ENCODE assay signal across 19 cellular contexts in the genomic region with DNA sequence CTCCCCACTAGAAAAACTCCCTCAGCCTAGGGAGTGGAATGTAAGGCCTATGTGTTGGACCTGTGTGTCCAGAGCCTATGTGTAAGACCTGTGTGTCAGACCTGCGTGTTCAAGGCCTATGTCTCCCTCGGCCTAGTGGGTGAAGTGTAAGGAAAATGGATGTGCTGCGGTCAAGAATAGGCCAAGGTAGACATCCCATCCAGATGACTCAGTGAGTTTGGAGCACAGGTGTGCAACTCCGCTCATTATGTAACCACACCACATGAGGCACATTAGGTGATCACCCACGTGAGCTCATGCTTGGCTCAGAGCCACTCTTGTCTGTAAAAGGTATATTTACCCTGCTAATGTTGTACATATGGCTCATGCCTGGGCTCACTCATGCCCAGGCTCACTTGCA.
A peak's percentile ranks its signal among the peaks of the same experiment; 100 is the strongest.
DNase-seq lines count a peak whose midpoint lies in the region; FAIRE-seq and TF ChIP-seq lines count a peak whose summit lies in the region.
"Had no signal": no experiment of that assay in that cellular context is flagged by ENCODE, and none has a peak within 500 bp of the region (broad histone marks: within the 10 kb centered on the region; RNA-seq: fewer than 3 reads in every experiment).

No MANE protein-coding gene starts in this region.

- no peak overlapping the region for H2AFZ ChIP-seq in keratinocyte (ENCODE audit: control insufficient read depth, low read length)
- H2AFZ ChIP-seq: GM23248 had no signal

- no peaks in the 10 kb centered on the region for H3K9me3 ChIP-seq in keratinocyte (ENCODE audit: control insufficient read depth, low read depth, low read length)

- peak; percentile 8 for DNase-seq in NCI-H2029 (lab: John Stamatoyannopoulos, UW)
- no peak for DNase-seq in NCI-H2029 treated with DMSO at 0.1 percent for 48 hours (lab: John Stamatoyannopoulos, UW)
- peak; percentile 91 for DNase-seq in bronchial epithelial cell (ENCODE audit: low read depth)
- DNase-seq in keratinocyte (ENCODE audit: low read depth, low spot score) = peak; percentile 32
- no peak for DNase-seq in ecto neural progenitor cell (ENCODE audit: low spot score)
- DNase-seq in HPDE6-E6E7 (ENCODE audit: extremely low spot score) = no peak
- DNase-seq in hippocampal formation (lab: John Stamatoyannopoulos, UW) = no peak
- DNase-seq: 8988T; ACHN; CD4-positive, CD25-positive, alpha-beta regulatory T cell; DMS79 treated with DMSO at 0.1 percent for 48 hours; EL; GM23248 had no signal

- peaks cover 2% of the 10 kb centered on the region for H3K4me1 ChIP-seq in keratinocyte (ENCODE audit: control insufficient read depth, extremely low read depth, insufficient read depth, low read length)
- H3K4me1 ChIP-seq: BLaER1 treated with 17β-estradiol and CSF1 and Interleukin-3, amounts not matched to agents 10 nM and 100 nM had no signal

- H3K27ac ChIP-seq in keratinocyte (ENCODE audit: control insufficient read depth, insufficient read depth, low read length) = no peak overlapping the region
- H3K27ac ChIP-seq: BLaER1 treated with 17β-estradiol and CSF1 and Interleukin-3, amounts not matched to agents 10 nM and 100 nM; GM23248; HL-60 had no signal

- H3K9ac ChIP-seq in keratinocyte (ENCODE audit: control insufficient read depth, extremely low read depth, insufficient read depth, low read length) = no peak overlapping the region
- H3K9ac ChIP-seq: BLaER1 treated with 17β-estradiol and CSF1 and Interleukin-3, amounts not matched to agents 10 nM and 100 nM; GM23248 had no signal

- no peaks in the 10 kb centered on the region for H3K36me3 ChIP-seq in bronchial epithelial cell (ENCODE audit: control insufficient read depth, insufficient read depth, low read length)
- no peaks in the 10 kb centered on the region for H3K36me3 ChIP-seq in keratinocyte (ENCODE audit: control insufficient read depth in 2 of 2, extremely low read depth in 1 of 2, insufficient read depth in 2 of 2, low read length in 2 of 2)
- H3K36me3 ChIP-seq: BLaER1 treated with 17β-estradiol and CSF1 and Interleukin-3, amounts not matched to agents 10 nM and 100 nM had no signal

- no peaks in the 10 kb centered on the region for H3K27me3 ChIP-seq in bronchial epithelial cell (ENCODE audit: control insufficient read depth, insufficient read depth, low read length)
- no peaks in the 10 kb centered on the region for H3K27me3 ChIP-seq in keratinocyte (ENCODE audit: control insufficient read depth, extremely low read depth, insufficient read depth, low read length)
- H3K27me3 ChIP-seq: BLaER1 treated with 17β-estradiol and CSF1 and Interleukin-3, amounts not matched to agents 10 nM and 100 nM had no signal

- H3K79me2 ChIP-seq in keratinocyte (ENCODE audit: control insufficient read depth, insufficient read depth, low read length) = no peaks in the 10 kb centered on the region

- TF ChIP-seq RAD21 in Ishikawa (IDR thresholded peaks at IDR 0.05; ENCODE audit: low read depth) = no peak

- no peaks in the 10 kb centered on the region for H3K9me1 ChIP-seq in keratinocyte (ENCODE audit: control insufficient read depth, extremely low read depth, insufficient read depth, low read length)

- no peak overlapping the region for H3K4me2 ChIP-seq in keratinocyte (ENCODE audit: control insufficient read depth, extremely low read depth, insufficient read depth, low read depth, low read length)
- H3K4me2 ChIP-seq: BLaER1 treated with 17β-estradiol and CSF1 and Interleukin-3, amounts not matched to agents 10 nM and 100 nM had no signal

- dilution Hi-C loops in keratinocyte (cut with MboI; ENCODE audit: extremely low pct_ligation_motif_present, low sequenced_read_pairs) = no loop called here

- TF ChIP-seq CTCF in bronchial epithelial cell (IDR thresholded peaks at IDR 0.05; ENCODE audit: insufficient read depth, low read length, severe bottlenecking) = no peak
- no peak for TF ChIP-seq CTCF in keratinocyte (optimal IDR thresholded peaks at IDR 0.05 in 1 of 3, IDR thresholded peaks at IDR 0.05 in 1 of 3, conservative IDR thresholded peaks at IDR 0.05 in 1 of 3; ENCODE audit: extremely low read depth in 1 of 3, insufficient read depth in 2 of 3, low read length in 3 of 3)

- FAIRE-seq in bronchial epithelial cell (lab: Jason Lieb, UNC) = peak; percentile 95
- peak; percentile 65 for FAIRE-seq in keratinocyte (lab: Jason Lieb, UNC)
- FAIRE-seq: G401.6, GM12891, H54 had no signal

- TF ChIP-seq EP300 in Ishikawa (IDR thresholded peaks at IDR 0.05; ENCODE audit: borderline replicate concordance) = no peak

- H4K20me1 ChIP-seq in keratinocyte (ENCODE audit: control insufficient read depth, extremely low read depth, insufficient read depth, low read length) = no peaks in the 10 kb centered on the region
- H4K20me1 ChIP-seq: BLaER1 treated with 17β-estradiol and CSF1 and Interleukin-3, amounts not matched to agents 10 nM and 100 nM had no signal

- no peak overlapping the region for H3K4me3 ChIP-seq in bronchial epithelial cell (ENCODE audit: low read depth, low read length)
- no peak overlapping the region for H3K4me3 ChIP-seq in keratinocyte (ENCODE audit: control insufficient read depth in 2 of 3, extremely low read depth in 1 of 3, insufficient read depth in 2 of 3, low read depth in 1 of 3, low read length in 3 of 3)
- H3K4me3 ChIP-seq: BLaER1 treated with 17β-estradiol and CSF1 and Interleukin-3, amounts not matched to agents 10 nM and 100 nM; GM23248 had no signal

TF ChIP-seq in Ishikawa, 13 proteins besides CTCF, POLR2A, EP300 and RAD21:
- TF ChIP-seq, protein P1, sequence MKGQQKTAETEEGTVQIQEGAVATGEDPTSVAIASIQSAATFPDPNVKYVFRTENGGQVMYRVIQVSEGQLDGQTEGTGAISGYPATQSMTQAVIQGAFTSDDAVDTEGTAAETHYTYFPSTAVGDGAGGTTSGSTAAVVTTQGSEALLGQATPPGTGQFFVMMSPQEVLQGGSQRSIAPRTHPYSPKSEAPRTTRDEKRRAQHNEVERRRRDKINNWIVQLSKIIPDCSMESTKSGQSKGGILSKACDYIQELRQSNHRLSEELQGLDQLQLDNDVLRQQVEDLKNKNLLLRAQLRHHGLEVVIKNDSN (IDR thresholded peaks at IDR 0.05) = peak; percentile 32; the same call in 1 of the 2 replicates
- TF ChIP-seq NFIC (IDR thresholded peaks at IDR 0.05) (peak; percentile 12; the same call in 1 of the 2 replicates), EGR1 (IDR thresholded peaks at IDR 0.05) (no peak), CREB1 (IDR thresholded peaks at IDR 0.05; ENCODE audit: low read depth) (no peak)
- TF ChIP-seq, protein P2, sequence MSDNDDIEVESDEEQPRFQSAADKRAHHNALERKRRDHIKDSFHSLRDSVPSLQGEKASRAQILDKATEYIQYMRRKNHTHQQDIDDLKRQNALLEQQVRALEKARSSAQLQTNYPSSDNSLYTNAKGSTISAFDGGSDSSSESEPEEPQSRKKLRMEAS (IDR thresholded peaks at IDR 0.05) = no peak

Comparison
In these comparisons a context has a peak if more than half of its experiments do, and no peak if none do; other contexts are left out.
1. DNase-seq: peak in NCI-H2029 (single experiment), bronchial epithelial cell (single experiment) and keratinocyte (single experiment); none in NCI-H2029 treated with DMSO at 0.1 percent for 48 hours (single experiment), ecto neural progenitor cell (single experiment), HPDE6-E6E7 (single experiment) and hippocampal formation (0 of 2).